In genomic region chr7:77982926-77983550, GRCh38 we compare ENCODE assay signal across 16 cellular contexts.
DNase-seq lines count a peak whose midpoint lies in the region; ATAC-seq and TF ChIP-seq lines count a peak whose summit lies in the region.
"Had no signal": no experiment of that assay in that cellular context is flagged by ENCODE, and none has a peak within 500 bp of the region (broad histone marks: within the 10 kb centered on the region; RNA-seq: fewer than 3 reads in every experiment).

No MANE protein-coding gene starts in this region.

- H3K27ac Mint-ChIP-seq in immature natural killer cell, result no peak overlapping the region
- H3K27ac Mint-ChIP-seq: CD4-positive, alpha-beta T cell; naive thymus-derived CD8-positive, alpha-beta T cell had no signal

- H3K27ac ChIP-seq in epithelial cell of prostate, result no peak overlapping the region
- H3K27ac ChIP-seq: right lobe of liver, tibial artery had no signal

- H3K9me3 Mint-ChIP-seq in immature natural killer cell, result no peaks in the 10 kb centered on the region
- H3K9me3 Mint-ChIP-seq: CD4-positive, alpha-beta T cell; naive thymus-derived CD8-positive, alpha-beta T cell had no signal

- no peak overlapping the region for H3K4me3 ChIP-seq in NB4 (ENCODE audit: low read depth, low read length)
- H3K4me3 ChIP-seq: right lobe of liver, tibial artery had no signal

- peak; percentile 39 for DNase-seq in Daoy (ENCODE audit: low read depth)
- DNase-seq in NB4 (ENCODE audit: low read depth), result peak; percentile 33
- DNase-seq in epithelial cell of prostate (ENCODE audit: low read depth, low spot score), result peak; percentile 71
- DNase-seq in immature natural killer cell, result no peak
- no peak for DNase-seq in NCI-H226
- no peak for DNase-seq in DMS79 (lab: John Stamatoyannopoulos, UW)
- DNase-seq: activated gamma-delta T cell treated with Interleukin-2 at 50 U/mL for 16 hours; CD4-positive, alpha-beta T cell; central memory CD4-positive, alpha-beta T cell; GDM1; naive thymus-derived CD8-positive, alpha-beta T cell; NCI-H2107; right lobe of liver; tibial artery had no signal

- peaks cover 1 to 11% (median 2%) of the 10 kb centered on the region in 3 donors for H3K27me3 Mint-ChIP-seq in immature natural killer cell (ENCODE audit: low read depth in 3 of 3)

- H3K4me1 Mint-ChIP-seq in immature natural killer cell, result no peaks in the 10 kb centered on the region
- H3K4me1 Mint-ChIP-seq: naive thymus-derived CD8-positive, alpha-beta T cell had no signal

- peaks cover 0 to 7% (median 0%) of the 10 kb centered on the region in 3 donors for H3K36me3 Mint-ChIP-seq in immature natural killer cell
- H3K36me3 Mint-ChIP-seq: naive thymus-derived CD8-positive, alpha-beta T cell had no signal

- no peak for TF ChIP-seq CTCF in NB4 (IDR thresholded peaks at IDR 0.05; ENCODE audit: low read depth, low read length)

- peak; percentile 89 for ATAC-seq in GM18502 (IDR thresholded peaks at IDR 0.05; ENCODE audit: poor library complexity, unreplicated experiment)
- ATAC-seq in GM21576 (IDR thresholded peaks at IDR 0.05; ENCODE audit: unreplicated experiment), result no peak
- ATAC-seq: naive thymus-derived CD8-positive, alpha-beta T cell; right lobe of liver had no signal

- H3K4me3 Mint-ChIP-seq in immature natural killer cell, result no peak overlapping the region
- H3K4me3 Mint-ChIP-seq: CD4-positive, alpha-beta T cell; naive thymus-derived CD8-positive, alpha-beta T cell had no signal

- TF ChIP-seq POLR2A in NB4 (IDR thresholded peaks at IDR 0.05; ENCODE audit: extremely low read depth, insufficient read length), result no peak

Comparison
In these comparisons a context has a peak if more than half of its experiments do, and no peak if none do; other contexts are left out.
1. DNase-seq: peak in Daoy (single experiment), NB4 (single experiment) and epithelial cell of prostate (single experiment); none in immature natural killer cell (0 of 3), NCI-H226 (single experiment) and DMS79 (single experiment).